In genomic region chr14:20714593-20715250, GRCh38 we compare ENCODE assay signal across 9 cellular contexts. TPM values are rescaled to one million over a fixed set of nuclear protein-coding genes. Genes with fewer than 3 reads are reported as not detected.
DNase-seq lines count a peak whose midpoint lies in the region; ATAC-seq and TF ChIP-seq lines count a peak whose summit lies in the region.
"Had no signal": no experiment of that assay in that cellular context is flagged by ENCODE, and none has a peak within 500 bp of the region (broad histone marks: within the 10 kb centered on the region; RNA-seq: fewer than 3 reads in every experiment).

No MANE protein-coding gene starts in this region.

- DNase-seq in MV-4-11 (lab: John Stamatoyannopoulos, UW): peak; percentile 97
- DNase-seq in epithelial cell of esophagus (ENCODE audit: low read depth): peak; percentile 88
- DNase-seq in midbrain (lab: John Stamatoyannopoulos, UW): peak; percentile 13
- DNase-seq in upper lobe of left lung: peak in 1 of 2 donors; percentile 96
- no peak for DNase-seq in NCI-H1048 (lab: John Stamatoyannopoulos, UW)
- DNase-seq: RPMI8226 had no signal

- ATAC-seq in upper lobe of left lung (ENCODE audit: low FRiP score in 2 of 2) (peak; percentile 85 to 89), GM21717 (IDR thresholded peaks at IDR 0.05; ENCODE audit: unreplicated experiment) (no peak), HG02852 (IDR thresholded peaks at IDR 0.05; ENCODE audit: unreplicated experiment) (no peak), HG03159 (IDR thresholded peaks at IDR 0.05; ENCODE audit: unreplicated experiment) (no peak)

- H3K27me3 ChIP-seq in upper lobe of left lung: no peaks in the 10 kb centered on the region

- no peak overlapping the region for H3K4me3 ChIP-seq in epithelial cell of esophagus (ENCODE audit: low read length)
- no peak overlapping the region for H3K4me3 ChIP-seq in upper lobe of left lung

- H3K4me1 ChIP-seq in upper lobe of left lung: peaks cover 3 to 54% (median 30%) of the 10 kb centered on the region in 4 donors

- H3K36me3 ChIP-seq in upper lobe of left lung: no peaks in the 10 kb centered on the region

- H3K9me3 ChIP-seq in upper lobe of left lung: no peaks in the 10 kb centered on the region

- 23 to 36% methylated on average over 4 of the region's 4 CpGs for WGBS in upper lobe of left lung, 2 donors

- peak in 1 of 4 donors; percentile 36 for TF ChIP-seq POLR2A in upper lobe of left lung (IDR thresholded peaks at IDR 0.05)

- TF ChIP-seq CTCF in epithelial cell of esophagus (IDR thresholded peaks at IDR 0.05; ENCODE audit: insufficient read depth, low read depth, low read length, missing control alignments): no peak
- no peak for TF ChIP-seq CTCF in upper lobe of left lung (IDR thresholded peaks at IDR 0.05)

- peak in 2 of 4 donors; percentile 60 to 73 for TF ChIP-seq EP300 in upper lobe of left lung (IDR thresholded peaks at IDR 0.05)

- peak overlapping the region; percentile 81 to 89 (median 88) for H3K27ac ChIP-seq in upper lobe of left lung

RNA-seq across cellular contexts. Expression of gene ANG, which starts 26.2 kb away (rescaled TPM):
- total RNA-seq in upper lobe of left lung: 10 to 100 TPM; 16.8 to 47.4 (median 29.5) TPM

RNA-seq across cellular contexts. Expression of gene RNASE4, which starts 30.4 kb away (rescaled TPM):
- 100 to 1,000 TPM in 1 of 6 donors, 10 to 100 TPM in 5; 14.7 to 108 (median 26.7) TPM for total RNA-seq in upper lobe of left lung

RNA-seq across cellular contexts. Expression of gene EDDM3A, which starts 31.0 kb away (rescaled TPM):
- total RNA-seq in upper lobe of left lung: not detected

RNA-seq across cellular contexts. Expression of gene EDDM3B, which starts 53.5 kb away (rescaled TPM):
- total RNA-seq in upper lobe of left lung: not detected

Comparison
In these comparisons a context has a peak if more than half of its experiments do, and no peak if none do; other contexts are left out.
1. ATAC-seq: peak in upper lobe of left lung (2 of 2); none in GM21717 (single experiment), HG02852 (single experiment) and HG03159 (single experiment).